In genomic region chr10:103695584-103696005, GRCh38 we compare ENCODE assay signal across 1 cellular context.
TF ChIP-seq lines count a peak whose summit lies in the region.

No MANE protein-coding gene starts in this region.

TF ChIP-seq in HCT116, 20 proteins besides CTCF, POLR2A, EP300 and RAD21 (continued from another document):
- no peak for TF ChIP-seq TCF7L2 (IDR thresholded peaks at IDR 0.05; ENCODE audit: borderline replicate concordance, extremely low read depth, insufficient read depth, insufficient read length)
- no peak for TF ChIP-seq POLR2AphosphoS5 (IDR thresholded peaks at IDR 0.05; ENCODE audit: low read depth, low read length)
- TF ChIP-seq CEBPB (IDR thresholded peaks at IDR 0.05; ENCODE audit: low read depth): no peak
- no peak for TF ChIP-seq JUND (IDR thresholded peaks at IDR 0.05)
- TF ChIP-seq ZNF274 (IDR thresholded peaks at IDR 0.05; ENCODE audit: low read depth, low read length): no peak
- TF ChIP-seq ATF3 (IDR thresholded peaks at IDR 0.05): no peak
- no peak for TF ChIP-seq YY1 (IDR thresholded peaks at IDR 0.05; ENCODE audit: extremely low read depth, insufficient replicate concordance, low read depth, low read length)
- TF ChIP-seq SRF (IDR thresholded peaks at IDR 0.05; ENCODE audit: low read depth): no peak
- no peak for TF ChIP-seq ZBTB33 (IDR thresholded peaks at IDR 0.05; ENCODE audit: extremely low read depth, insufficient replicate concordance, low read length)
- TF ChIP-seq EGR1 (IDR thresholded peaks at IDR 0.05; ENCODE audit: low read depth): no peak
- no peak for TF ChIP-seq MAX (IDR thresholded peaks at IDR 0.05)
- TF ChIP-seq FOSL1 (IDR thresholded peaks at IDR 0.05; ENCODE audit: low read depth): no peak
- TF ChIP-seq EZH2 (IDR thresholded peaks at IDR 0.05): no peak
- no peak for TF ChIP-seq SIN3A (IDR thresholded peaks at IDR 0.05; ENCODE audit: low read depth)
